ENCODE assay signal across 1 cellular context in the genomic region with DNA sequence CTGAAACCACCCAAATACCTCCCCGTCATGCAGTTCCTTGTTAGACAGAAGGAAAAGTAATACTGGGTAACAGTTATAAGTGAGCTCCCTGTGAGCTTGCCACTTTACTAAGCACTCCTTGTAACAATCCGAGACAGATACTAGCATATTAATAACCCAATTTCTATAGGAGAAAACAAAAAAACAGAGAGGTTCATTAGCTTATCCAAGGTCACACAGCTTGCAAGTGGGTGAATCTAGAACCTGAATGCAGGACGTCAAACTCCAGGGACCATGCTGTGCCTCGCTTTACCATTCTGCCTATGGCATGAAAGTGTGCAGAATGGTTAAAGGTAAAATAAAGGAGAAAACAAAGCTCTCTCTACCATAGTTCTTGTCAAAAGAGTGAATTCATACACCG.
TF ChIP-seq lines count a peak whose summit lies in the region.

No MANE protein-coding gene starts in this region.

TF ChIP-seq in K562, 482 proteins besides CTCF, POLR2A, EP300 and RAD21:
- TF ChIP-seq KDM4B (IDR thresholded peaks at IDR 0.05; ENCODE audit: borderline replicate concordance in 2 of 2, low read depth in 1 of 2) (no peak), ZNF778 (CRISPR knock-in tag; IDR thresholded peaks at IDR 0.05) (no peak), ADNP (tag; IDR thresholded peaks at IDR 0.05) (0 out of 2 replicates have a peak, but pooled peaks have one; percentile 32), FOXJ2 (tag; IDR thresholded peaks at IDR 0.05) (no peak), ZNF717 (CRISPR knock-in tag; IDR thresholded peaks at IDR 0.05) (no peak), ZNF140 (CRISPR knock-in tag; IDR thresholded peaks at IDR 0.05) (no peak), RBM25 (IDR thresholded peaks at IDR 0.05; ENCODE audit: low read depth, low read length, severe bottlenecking) (peak; percentile 57), CHD4 (IDR thresholded peaks at IDR 0.05; ENCODE audit: insufficient read depth, insufficient replicate concordance, low read depth, low read length, poor library complexity, severe bottlenecking) (peak; percentile 34), BCOR (IDR thresholded peaks at IDR 0.05) (peak; percentile 71), LCOR (CRISPR knock-in tag; IDR thresholded peaks at IDR 0.05) (no peak), KDM1A (IDR thresholded peaks at IDR 0.05) (peak in 1 of 2 experiments; percentile 43; a peak in 2 of 4 replicates), TSC22D4 (tag; IDR thresholded peaks at IDR 0.05) (no peak), MEF2A (IDR thresholded peaks at IDR 0.05; ENCODE audit: control insufficient read depth, low read depth, low read length) (no peak), ARID2 (IDR thresholded peaks at IDR 0.05) (no peak), DDX20 (tag; IDR thresholded peaks at IDR 0.05; ENCODE audit: low read depth) (no peak), ZFP36 (IDR thresholded peaks at IDR 0.05; ENCODE audit: low read depth, low read length, partially characterized antibody) (peak; percentile 39), ZKSCAN8 (CRISPR knock-in tag; IDR thresholded peaks at IDR 0.05) (no peak)
- TF ChIP-seq, protein P1, sequence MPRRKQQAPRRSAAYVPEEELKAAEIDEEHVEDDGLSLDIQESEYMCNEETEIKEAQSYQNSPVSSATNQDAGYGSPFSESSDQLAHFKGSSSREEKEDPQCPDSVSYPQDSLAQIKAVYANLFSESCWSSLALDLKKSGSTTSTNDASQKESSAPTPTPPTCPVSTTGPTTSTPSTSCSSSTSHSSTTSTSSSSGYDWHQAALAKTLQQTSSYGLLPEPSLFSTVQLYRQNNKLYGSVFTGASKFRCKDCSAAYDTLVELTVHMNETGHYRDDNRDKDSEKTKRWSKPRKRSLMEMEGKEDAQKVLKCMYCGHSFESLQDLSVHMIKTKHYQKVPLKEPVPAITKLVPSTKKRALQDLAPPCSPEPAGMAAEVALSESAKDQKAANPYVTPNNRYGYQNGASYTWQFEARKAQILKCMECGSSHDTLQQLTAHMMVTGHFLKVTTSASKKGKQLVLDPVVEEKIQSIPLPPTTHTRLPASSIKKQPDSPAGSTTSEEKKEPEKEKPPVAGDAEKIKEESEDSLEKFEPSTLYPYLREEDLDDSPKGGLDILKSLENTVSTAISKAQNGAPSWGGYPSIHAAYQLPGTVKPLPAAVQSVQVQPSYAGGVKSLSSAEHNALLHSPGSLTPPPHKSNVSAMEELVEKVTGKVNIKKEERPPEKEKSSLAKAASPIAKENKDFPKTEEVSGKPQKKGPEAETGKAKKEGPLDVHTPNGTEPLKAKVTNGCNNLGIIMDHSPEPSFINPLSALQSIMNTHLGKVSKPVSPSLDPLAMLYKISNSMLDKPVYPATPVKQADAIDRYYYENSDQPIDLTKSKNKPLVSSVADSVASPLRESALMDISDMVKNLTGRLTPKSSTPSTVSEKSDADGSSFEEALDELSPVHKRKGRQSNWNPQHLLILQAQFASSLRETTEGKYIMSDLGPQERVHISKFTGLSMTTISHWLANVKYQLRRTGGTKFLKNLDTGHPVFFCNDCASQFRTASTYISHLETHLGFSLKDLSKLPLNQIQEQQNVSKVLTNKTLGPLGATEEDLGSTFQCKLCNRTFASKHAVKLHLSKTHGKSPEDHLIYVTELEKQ (CRISPR knock-in tag; IDR thresholded peaks at IDR 0.05), result no peak
